ENCODE assay signal across 10 cellular contexts in the genomic region with DNA sequence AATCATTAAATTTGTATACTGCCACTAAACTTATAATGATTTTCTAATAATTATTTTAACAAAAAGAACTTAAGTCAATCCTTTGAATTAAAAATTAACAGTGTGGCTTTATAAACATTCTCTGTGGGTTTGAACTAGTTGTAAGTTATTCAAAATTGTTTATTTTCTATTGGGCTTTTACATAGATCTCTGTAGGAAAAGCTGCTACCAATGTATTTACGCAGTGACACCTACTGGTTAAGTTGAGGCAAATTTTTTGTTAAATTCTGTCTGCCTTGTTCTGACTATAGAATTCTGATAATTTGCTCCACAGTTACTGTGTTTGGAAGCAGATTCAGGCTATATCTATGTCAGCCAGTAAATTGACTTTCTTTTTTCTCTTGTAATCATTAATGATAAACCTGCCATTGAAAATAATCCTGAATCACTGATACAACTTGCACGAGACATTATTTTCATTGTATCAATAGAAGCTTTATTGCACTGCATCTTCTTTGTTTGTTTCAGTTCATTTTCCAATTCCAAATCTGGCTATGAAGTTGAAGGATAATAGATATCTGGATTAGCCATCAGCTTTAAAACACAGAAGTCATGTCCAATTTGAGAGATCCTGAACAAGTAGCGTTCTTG.
DNase-seq lines count a peak whose midpoint lies in the region; ATAC-seq lines count a peak whose summit lies in the region.
"Had no signal": no experiment of that assay in that cellular context is flagged by ENCODE, and none has a peak within 500 bp of the region (broad histone marks: within the 10 kb centered on the region; RNA-seq: fewer than 3 reads in every experiment).

No MANE protein-coding gene starts in this region.

- ATAC-seq in GM18511 (IDR thresholded peaks at IDR 0.05; ENCODE audit: unreplicated experiment) (no peak), GM19395 (IDR thresholded peaks at IDR 0.05; ENCODE audit: unreplicated experiment) (no peak)

- no peaks in the 10 kb centered on the region for H3K36me3 Mint-ChIP-seq in activated naive CD4-positive, alpha-beta T cell treated with anti-CD3 and anti-CD28 coated beads, Interleukin-2, amount 50 U/mL, for 24 hours
- no peaks in the 10 kb centered on the region for H3K36me3 Mint-ChIP-seq in activated T-helper 1 cell treated with anti-CD3 and anti-CD28 coated beads, Interleukin-12 subunit alpha, Interleukin-12 subunit beta, Interleukin-2, Interleukin-4 antibody, amounts not matched to agents 30 ng/mL and 10 ng/mL and 1 ng/mL, durations not matched to agents 14 hours and 24 hours and 36 hours (ENCODE audit: low read depth)

- peaks cover 1% of the 10 kb centered on the region for H3K27me3 Mint-ChIP-seq in activated naive CD4-positive, alpha-beta T cell treated with anti-CD3 and anti-CD28 coated beads, Interleukin-2, amount 50 U/mL, for 24 hours
- H3K27me3 Mint-ChIP-seq in activated T-helper 1 cell treated with anti-CD3 and anti-CD28 coated beads, Interleukin-12 subunit alpha, Interleukin-12 subunit beta, Interleukin-2, Interleukin-4 antibody, amounts not matched to agents 30 ng/mL and 10 ng/mL and 1 ng/mL, durations not matched to agents 14 hours and 24 hours and 36 hours (ENCODE audit: insufficient read depth), result peaks cover 6% of the 10 kb centered on the region
- H3K27me3 Mint-ChIP-seq: stimulated activated naive CD8-positive, alpha-beta T cell treated with anti-CD3 and anti-CD28 coated beads, Interleukin-15, Interleukin-2, amounts not matched to agents 100 ng/mL and 50 ng/mL, for 24 hours had no signal

- intact Hi-C loops in activated T-helper 1 cell treated with anti-CD3 and anti-CD28 coated beads, Interleukin-12 subunit alpha, Interleukin-12 subunit beta, Interleukin-2, Interleukin-4 antibody, amounts not matched to agents 30 ng/mL and 10 ng/mL and 1 ng/mL, durations not matched to agents 14 hours and 24 hours and 36 hours (cut with micrococcal nuclease), result loop anchor here (1.0 to 10.0 kb wide), 5 partner anchors 114 to 1332 kb away; no protein-coding TSS in a partner anchor

- DNase-seq in activated naive CD4-positive, alpha-beta T cell treated with anti-CD3 and anti-CD28 coated beads, Interleukin-2, amount 50 U/mL, for 16 hours, result no peak
- peak; percentile 70 for DNase-seq in NAMALWA (ENCODE audit: low spot score)
- DNase-seq in astrocyte of the hippocampus (ENCODE audit: low read depth, low spot score), result peak; percentile 58
- DNase-seq in kidney tubule cell (ENCODE audit: low spot score), result peak; percentile 59
- no peak for DNase-seq in activated T-helper 1 cell treated with anti-CD3 and anti-CD28 coated beads, Interleukin-12 subunit alpha, Interleukin-12 subunit beta, Interleukin-2, Interleukin-4 antibody, amounts not matched to agents 30 ng/mL and 10 ng/mL and 1 ng/mL, durations not matched to agents 14 hours and 24 hours and 36 hours (ENCODE audit: low spot score)

- peaks cover 46% of the 10 kb centered on the region for H3K4me1 Mint-ChIP-seq in activated naive CD4-positive, alpha-beta T cell treated with anti-CD3 and anti-CD28 coated beads, Interleukin-2, amount 50 U/mL, for 24 hours
- peaks cover 37% of the 10 kb centered on the region for H3K4me1 Mint-ChIP-seq in activated T-helper 1 cell treated with anti-CD3 and anti-CD28 coated beads, Interleukin-12 subunit alpha, Interleukin-12 subunit beta, Interleukin-2, Interleukin-4 antibody, amounts not matched to agents 30 ng/mL and 10 ng/mL and 1 ng/mL, durations not matched to agents 14 hours and 24 hours and 36 hours (ENCODE audit: low read depth)

- H3K27ac Mint-ChIP-seq in activated naive CD4-positive, alpha-beta T cell treated with anti-CD3 and anti-CD28 coated beads, Interleukin-2, amount 50 U/mL, for 24 hours, result peak overlapping the region; percentile 38
- no peak overlapping the region for H3K27ac Mint-ChIP-seq in activated T-helper 1 cell treated with anti-CD3 and anti-CD28 coated beads, Interleukin-12 subunit alpha, Interleukin-12 subunit beta, Interleukin-2, Interleukin-4 antibody, amounts not matched to agents 30 ng/mL and 10 ng/mL and 1 ng/mL, durations not matched to agents 14 hours and 24 hours and 36 hours
- H3K27ac Mint-ChIP-seq: stimulated activated naive CD8-positive, alpha-beta T cell treated with anti-CD3 and anti-CD28 coated beads, Interleukin-15, Interleukin-2, amounts not matched to agents 100 ng/mL and 50 ng/mL, for 24 hours had no signal

- H3K9me3 Mint-ChIP-seq in activated naive CD4-positive, alpha-beta T cell treated with anti-CD3 and anti-CD28 coated beads, Interleukin-2, amount 50 U/mL, for 24 hours, result no peaks in the 10 kb centered on the region
- H3K9me3 Mint-ChIP-seq in activated T-helper 1 cell treated with anti-CD3 and anti-CD28 coated beads, Interleukin-12 subunit alpha, Interleukin-12 subunit beta, Interleukin-2, Interleukin-4 antibody, amounts not matched to agents 30 ng/mL and 10 ng/mL and 1 ng/mL, durations not matched to agents 14 hours and 24 hours and 36 hours, result peaks cover 2% of the 10 kb centered on the region
- H3K9me3 Mint-ChIP-seq: central memory CD8-positive, alpha-beta T cell; stimulated activated naive CD8-positive, alpha-beta T cell treated with anti-CD3 and anti-CD28 coated beads, Interleukin-15, Interleukin-2, amounts not matched to agents 100 ng/mL and 50 ng/mL, for 24 hours had no signal

- H3K4me3 Mint-ChIP-seq in activated naive CD4-positive, alpha-beta T cell treated with anti-CD3 and anti-CD28 coated beads, Interleukin-2, amount 50 U/mL, for 24 hours, result no peak overlapping the region
- no peak overlapping the region for H3K4me3 Mint-ChIP-seq in activated T-helper 1 cell treated with anti-CD3 and anti-CD28 coated beads, Interleukin-12 subunit alpha, Interleukin-12 subunit beta, Interleukin-2, Interleukin-4 antibody, amounts not matched to agents 30 ng/mL and 10 ng/mL and 1 ng/mL, durations not matched to agents 14 hours and 24 hours and 36 hours
- H3K4me3 Mint-ChIP-seq: stimulated activated naive CD8-positive, alpha-beta T cell treated with anti-CD3 and anti-CD28 coated beads, Interleukin-15, Interleukin-2, amounts not matched to agents 100 ng/mL and 50 ng/mL, for 24 hours had no signal

Comparison
In these comparisons a context has a peak if more than half of its experiments do, and no peak if none do; other contexts are left out.
1. DNase-seq: peak in NAMALWA (single experiment), astrocyte of the hippocampus (single experiment) and kidney tubule cell (single experiment); none in activated naive CD4-positive, alpha-beta T cell treated with anti-CD3 and anti-CD28 coated beads, Interleukin-2, amount 50 U/mL, for 16 hours (single experiment) and activated T-helper 1 cell treated with anti-CD3 and anti-CD28 coated beads, Interleukin-12 subunit alpha, Interleukin-12 subunit beta, Interleukin-2, Interleukin-4 antibody, amounts not matched to agents 30 ng/mL and 10 ng/mL and 1 ng/mL, durations not matched to agents 14 hours and 24 hours and 36 hours (single experiment).